1 cellular context compared by ENCODE assay signal in genomic region chr11:8011981-8012444, GRCh38.
TF ChIP-seq lines count a peak whose summit lies in the region.

No MANE protein-coding gene starts in this region.

TF ChIP-seq in SK-N-SH, 30 proteins besides CTCF, POLR2A, EP300 and RAD21 (continued from another document):
- peak; percentile 97 for TF ChIP-seq NFIC (IDR thresholded peaks at IDR 0.05; ENCODE audit: borderline replicate concordance)
- TF ChIP-seq TAF1 (IDR thresholded peaks at IDR 0.05; ENCODE audit: borderline replicate concordance, low read depth, low read length), result no peak
- TF ChIP-seq IRF3 (IDR thresholded peaks at IDR 0.05; ENCODE audit: low read depth, low read length), result no peak
- peak; percentile 63; the same call in 1 of the 2 replicates for TF ChIP-seq FOXM1 (IDR thresholded peaks at IDR 0.05; ENCODE audit: low read depth)
- no peak for TF ChIP-seq SMC3 (IDR thresholded peaks at IDR 0.05; ENCODE audit: low read depth, low read length)
- TF ChIP-seq NRF1 (IDR thresholded peaks at IDR 0.05; ENCODE audit: low read depth, low read length), result no peak
- TF ChIP-seq POLR2AphosphoS5 (IDR thresholded peaks at IDR 0.05; ENCODE audit: low read depth, low read length), result peak; percentile 66; the same call in 1 of the 2 replicates
- no peak for TF ChIP-seq ELF1 (IDR thresholded peaks at IDR 0.05)
- TF ChIP-seq FOSL2 (IDR thresholded peaks at IDR 0.05; ENCODE audit: borderline replicate concordance, low read depth), result peak; percentile 89
- TF ChIP-seq PBX3 (IDR thresholded peaks at IDR 0.05), result peak; percentile 97
- no peak for TF ChIP-seq SIN3A (IDR thresholded peaks at IDR 0.05; ENCODE audit: borderline replicate concordance, low read depth, low read length)
- no peak for TF ChIP-seq CHD2 (IDR thresholded peaks at IDR 0.05; ENCODE audit: low read length, partially characterized antibody)
- no peak for TF ChIP-seq GABPA (IDR thresholded peaks at IDR 0.05; ENCODE audit: low read depth)
- peak; percentile 52 for TF ChIP-seq MEF2A (IDR thresholded peaks at IDR 0.05; ENCODE audit: borderline replicate concordance, low read depth)
- TF ChIP-seq TEAD4 (IDR thresholded peaks at IDR 0.05; ENCODE audit: borderline replicate concordance, insufficient read depth), result peak; percentile 78; the same call in 1 of the 2 replicates
- no peak for TF ChIP-seq GATA2 (CRISPR knock-in tag; IDR thresholded peaks at IDR 0.05)
- peak; percentile 93 for TF ChIP-seq JUND (IDR thresholded peaks at IDR 0.05)
- peak; percentile 57; the same call in 1 of the 2 replicates for TF ChIP-seq YY1 (IDR thresholded peaks at IDR 0.05; ENCODE audit: low read depth)
- no peak for TF ChIP-seq USF2 (IDR thresholded peaks at IDR 0.05; ENCODE audit: borderline replicate concordance, low read depth, low read length)
- peak; percentile 70 for TF ChIP-seq MAX (IDR thresholded peaks at IDR 0.05; ENCODE audit: low read depth)
- TF ChIP-seq TCF12 (IDR thresholded peaks at IDR 0.05), result peak; percentile 92
- peak; percentile 68; the same call in 1 of the 2 replicates for TF ChIP-seq ZBTB33 (IDR thresholded peaks at IDR 0.05; ENCODE audit: borderline replicate concordance, low read depth)
- peak; percentile 21; the same call in 1 of the 2 replicates for TF ChIP-seq REST (IDR thresholded peaks at IDR 0.05; ENCODE audit: low read depth, low read length)
